In genomic region chr3:171607452-171607851, GRCh38 we compare ENCODE assay signal across 25 cellular contexts.
DNase-seq lines count a peak whose midpoint lies in the region; ATAC-seq, FAIRE-seq and TF ChIP-seq lines count a peak whose summit lies in the region.
"Had no signal": no experiment of that assay in that cellular context is flagged by ENCODE, and none has a peak within 500 bp of the region (broad histone marks: within the 10 kb centered on the region; RNA-seq: fewer than 3 reads in every experiment).

No MANE protein-coding gene starts in this region.

- TF ChIP-seq EP300 in HepG2 (IDR thresholded peaks at IDR 0.05; ENCODE audit: low read depth in 2 of 2, low read length in 2 of 2) (no peak), HepG2 (CRISPR knock-in tag; IDR thresholded peaks at IDR 0.05; ENCODE audit: borderline replicate concordance) (no peak), K562 (IDR thresholded peaks at IDR 0.05; ENCODE audit: low read length) (no peak)

- no peak for TF ChIP-seq RAD21 in HepG2 (CRISPR knock-in tag; IDR thresholded peaks at IDR 0.05)
- no peak for TF ChIP-seq RAD21 in K562 (CRISPR knock-in tag; conservative IDR thresholded peaks at IDR 0.05 in 1 of 2, IDR thresholded peaks at IDR 0.05 in 1 of 2)

- no peaks in the 10 kb centered on the region for H3K4me1 ChIP-seq in HepG2 (ENCODE audit: insufficient read depth, low read length)
- H3K4me1 ChIP-seq in right lobe of liver = no peaks in the 10 kb centered on the region
- H3K4me1 ChIP-seq in K562 (replicated peaks in 1 of 2; ENCODE audit: control insufficient read depth in 2 of 2, insufficient read depth in 2 of 2, low read length in 2 of 2) = peaks cover 0 to 4% of the 10 kb centered on the region in 2 experiments; a peak in 1 of 5 replicates
- peaks cover 0 to 4% of the 10 kb centered on the region in 2 donors for H3K4me1 ChIP-seq in kidney (ENCODE audit: control insufficient read depth in 1 of 2, insufficient read depth in 1 of 2, low read depth in 1 of 2, low read length in 2 of 2)
- H3K4me1 ChIP-seq: BE2C, BLaER1 had no signal

- H3K9me1 ChIP-seq in K562 (ENCODE audit: control insufficient read depth, insufficient read depth, low read length) = no peaks in the 10 kb centered on the region

- H3K27ac ChIP-seq in HepG2 (ENCODE audit: extremely low read length, insufficient read depth, low read length) = no peak overlapping the region
- H3K27ac ChIP-seq in right lobe of liver = no peak overlapping the region
- H3K27ac ChIP-seq in K562 (ENCODE audit: extremely low read depth, low read depth, low read length) = no peak overlapping the region
- H3K27ac ChIP-seq in kidney (ENCODE audit: low read depth in 2 of 2, low read length in 2 of 2) = no peak overlapping the region
- H3K27ac ChIP-seq: 22Rv1, BLaER1 had no signal

- FAIRE-seq in HepG2 (lab: Jason Lieb, UNC) = no peak
- FAIRE-seq in K562 (lab: Jason Lieb, UNC) = no peak
- FAIRE-seq in kidney (lab: Jason Lieb, UNC) = peak; percentile 11
- FAIRE-seq: GM12878, GM12892, GM18507 had no signal

- no peak for ATAC-seq in HepG2
- no peak for ATAC-seq in right lobe of liver
- ATAC-seq in K562 = no peak
- no peak for ATAC-seq in HG02840 (IDR thresholded peaks at IDR 0.05; ENCODE audit: low FRiP score, unreplicated experiment)
- ATAC-seq: GM12878 had no signal

- H3K9ac ChIP-seq in HepG2 (ENCODE audit: insufficient read depth, low read depth, low read length) = no peak overlapping the region
- no peak overlapping the region for H3K9ac ChIP-seq in K562 (ENCODE audit: insufficient read depth in 1 of 2, low read depth in 2 of 2, low read length in 2 of 2)
- no peak overlapping the region for H3K9ac ChIP-seq in kidney (ENCODE audit: low read length in 2 of 2)
- H3K9ac ChIP-seq: BLaER1 had no signal

- H4K20me1 ChIP-seq in HepG2 (ENCODE audit: insufficient read depth, low read length) (0 out of 2 replicates have a peak, but pooled peaks cover 3% of the 10 kb centered on the region), K562 (replicated peaks; ENCODE audit: control insufficient read depth, insufficient read depth, low read length) (no peaks in the 10 kb centered on the region)
- H4K20me1 ChIP-seq: BLaER1 had no signal

- H3K4me2 ChIP-seq in HepG2 (ENCODE audit: low read depth, low read length) (no peak overlapping the region), K562 (ENCODE audit: insufficient read depth, low read length) (no peak overlapping the region)
- H3K4me2 ChIP-seq: BLaER1 had no signal

- H3K27me3 ChIP-seq in HepG2 (ENCODE audit: control insufficient read depth in 1 of 2, insufficient read depth in 2 of 2, low read length in 2 of 2) (no peaks in the 10 kb centered on the region), right lobe of liver (no peaks in the 10 kb centered on the region), K562 (ENCODE audit: control insufficient read depth in 2 of 2, insufficient read depth in 2 of 2, low read length in 2 of 2) (no peaks in the 10 kb centered on the region)
- H3K27me3 ChIP-seq: BE2C, BLaER1 had no signal

- TF ChIP-seq POLR2A in HepG2 (IDR thresholded peaks at IDR 0.05; ENCODE audit: insufficient read depth in 1 of 2, low read depth in 2 of 2, low read length in 2 of 2) = no peak
- no peak for TF ChIP-seq POLR2A in right lobe of liver (IDR thresholded peaks at IDR 0.05)
- no peak for TF ChIP-seq POLR2A in K562 (conservative IDR thresholded peaks at IDR 0.05)

- TF ChIP-seq CTCF in HepG2 (CRISPR knock-in tag; IDR thresholded peaks at IDR 0.05) (no peak), right lobe of liver (IDR thresholded peaks at IDR 0.05) (no peak), K562 (IDR thresholded peaks at IDR 0.05 in 2 of 3, conservative IDR thresholded peaks at IDR 0.05 in 1 of 3; ENCODE audit: insufficient read depth in 2 of 3, low read depth in 1 of 3, low read length in 3 of 3) (no peak), kidney (IDR thresholded peaks at IDR 0.05; ENCODE audit: borderline replicate concordance, extremely low read depth, insufficient read depth) (no peak)

- no peak overlapping the region for H3K4me3 ChIP-seq in HepG2 (replicated peaks in 1 of 3; ENCODE audit: insufficient read depth in 1 of 3, low read depth in 2 of 3, low read length in 3 of 3)
- no peak overlapping the region for H3K4me3 ChIP-seq in right lobe of liver
- H3K4me3 ChIP-seq in K562 = no peak overlapping the region
- H3K4me3 ChIP-seq in kidney (ENCODE audit: low read length in 2 of 2) = no peak overlapping the region
- H3K4me3 ChIP-seq: BLaER1, GM12878 had no signal

- H3K79me2 ChIP-seq in HepG2 (ENCODE audit: insufficient read depth, low read length) (no peaks in the 10 kb centered on the region), K562 (ENCODE audit: control insufficient read depth, insufficient read depth, low read length) (no peaks in the 10 kb centered on the region)

- 95% methylated on average over 1 of the region's 1 CpG for WGBS in HepG2 (ENCODE audit: low lambda C conversion rate)
- 88% methylated on average over 1 of the region's 1 CpG for WGBS in right lobe of liver (ENCODE audit: insufficient coverage, low coverage, low lambda C conversion rate, missing lambda C conversion rate)
- 88% methylated on average over 1 of the region's 1 CpG for WGBS in K562 (ENCODE audit: insufficient coverage, low coverage, missing lambda C conversion rate)

- H3K36me3 ChIP-seq in HepG2 (replicated peaks in 1 of 2; ENCODE audit: control insufficient read depth in 1 of 2, insufficient read depth in 2 of 2, low read length in 2 of 2) (peaks cover 17 to 67% of the 10 kb centered on the region in 2 experiments), right lobe of liver (peaks cover 0 to 33% (median 5%) of the 10 kb centered on the region in 4 donors), K562 (ENCODE audit: control insufficient read depth, insufficient read depth, low read length) (peaks cover 5% of the 10 kb centered on the region; the same call in 1 of the 3 replicates), kidney (ENCODE audit: control insufficient read depth in 1 of 2, insufficient read depth in 2 of 2, low read length in 2 of 2) (peaks cover 0 to 4% of the 10 kb centered on the region in 2 donors)
- H3K36me3 ChIP-seq: BE2C, BLaER1 had no signal

- DNase-seq in HepG2 (ENCODE audit: low spot score) (no peak), right lobe of liver (no peak), K562 (ENCODE audit: extremely low read depth in 1 of 4, low spot score in 3 of 4) (no peak), kidney (no peak), NOMO-1 treated with DMSO at 0.1 percent for 48 hours (lab: John Stamatoyannopoulos, UW; ENCODE audit: unreplicated experiment) (no peak)
- DNase-seq: ACHN; BE2C; C1 segment of cervical spinal cord; CD4-positive, alpha-beta memory T cell; CD4-positive, CD25-positive, alpha-beta regulatory T cell; CD8-positive, alpha-beta memory T cell; COR-L47; DMS 273 treated with DMSO at 0.1 percent for 48 hours; DMS153; DMS53; DMS79; DND-41; EL; GDM1 had no signal

- CTCF ChIA-PET in HepG2 (lab: Yijun Ruan, JAX; ENCODE audit: low intra/inter-chr PET ratio, low total read pairs) = no interaction called here
- CTCF ChIA-PET in K562 (lab: Yijun Ruan, JAX; ENCODE audit: low intra/inter-chr PET ratio) = no interaction called here

- in situ Hi-C loops in HepG2 (cut with HindIII; ENCODE audit: extremely low pct_ligation_motif_present, low pct_unique_long_range_greater_than_20kb) = no loop called here
- in situ Hi-C loops in K562 (cut with MboI) = no loop called here

- POLR2A ChIA-PET in HepG2 (lab: Yijun Ruan, JAX) (no interaction called here), K562 (lab: Yijun Ruan, JAX) (no interaction called here)

- BruUV-seq in HepG2 (replicated peaks; lab: Mats Ljungman, UMichigan) (no TSS peak), K562 (replicated peaks; lab: Mats Ljungman, UMichigan) (no TSS peak)

- H3K9me3 ChIP-seq in HepG2 (ENCODE audit: low read length) (no peaks in the 10 kb centered on the region), right lobe of liver (no peaks in the 10 kb centered on the region), K562 (replicated peaks; ENCODE audit: control insufficient read depth, insufficient read depth, low read depth, low read length) (no peaks in the 10 kb centered on the region), kidney (ENCODE audit: control insufficient read depth in 1 of 2, low read length in 2 of 2) (no peaks in the 10 kb centered on the region)
- H3K9me3 ChIP-seq: BE2C, BLaER1 had no signal

- intact Hi-C loops in HepG2 (cut with micrococcal nuclease; ENCODE audit: unreplicated experiment) (no loop called here), right lobe of liver (cut with DNase I) (no loop called here), K562 (cut with micrococcal nuclease) (loop anchor here (10.0 kb wide), 1 partner anchor 643 kb away; no protein-coding TSS in a partner anchor), kidney (cut with DNase I) (no loop called here)

- H2AFZ ChIP-seq in HepG2 (ENCODE audit: low read length) (no peak overlapping the region), K562 (ENCODE audit: low read depth, low read length) (no peak overlapping the region)

TF ChIP-seq in HepG2, 621 proteins besides CTCF, POLR2A, EP300 and RAD21:
- peak; percentile 91 for TF ChIP-seq MAFF (IDR thresholded peaks at IDR 0.05; ENCODE audit: low read depth, low read length)
- peak; percentile 78 to 95 for TF ChIP-seq MAFK (conservative IDR thresholded peaks at IDR 0.05 in 1 of 2, IDR thresholded peaks at IDR 0.05 in 1 of 2; ENCODE audit: low read length in 2 of 2)
- TF ChIP-seq FOXK1 (CRISPR knock-in tag; IDR thresholded peaks at IDR 0.05; ENCODE audit: borderline replicate concordance, low read depth) = no peak
- TF ChIP-seq NFKB2 (CRISPR knock-in tag; IDR thresholded peaks at IDR 0.05; ENCODE audit: borderline replicate concordance) = no peak
- no peak for TF ChIP-seq KAT2B (IDR thresholded peaks at IDR 0.05; ENCODE audit: borderline replicate concordance, low read depth, low read length)
- no peak for TF ChIP-seq ZBTB3 (CRISPR knock-in tag; IDR thresholded peaks at IDR 0.05; ENCODE audit: borderline replicate concordance, low read depth)

TF ChIP-seq in K562, 482 proteins besides CTCF, POLR2A, EP300 and RAD21 (continues in another document):
- peak; percentile 96 for TF ChIP-seq ZNF316 (IDR thresholded peaks at IDR 0.05)
- TF ChIP-seq MAFF (IDR thresholded peaks at IDR 0.05; ENCODE audit: low read length) = peak; percentile 83
- TF ChIP-seq C11orf30 (IDR thresholded peaks at IDR 0.05; ENCODE audit: low read depth) = peak; percentile 90
- no peak for TF ChIP-seq MAX (CRISPR knock-in tag; IDR thresholded peaks at IDR 0.05)
- no peak for TF ChIP-seq KLF13 (tag; IDR thresholded peaks at IDR 0.05; ENCODE audit: borderline replicate concordance, low read depth)
- no peak for TF ChIP-seq ZNF324 (CRISPR knock-in tag; IDR thresholded peaks at IDR 0.05)
- TF ChIP-seq ZBTB1 (CRISPR knock-in tag; IDR thresholded peaks at IDR 0.05; ENCODE audit: borderline replicate concordance, low read depth) = no peak
- peak; percentile 76; the same call in 1 of the 2 replicates for TF ChIP-seq MAFK (IDR thresholded peaks at IDR 0.05; ENCODE audit: low read length)
- no peak for TF ChIP-seq TEAD2 (tag; IDR thresholded peaks at IDR 0.05)
- no peak for TF ChIP-seq CCAR2 (IDR thresholded peaks at IDR 0.05; ENCODE audit: low read depth, low read length)

Comparison
In these comparisons a context has a peak if more than half of its experiments do, and no peak if none do; other contexts are left out.
1. Of the 241 proteins assayed by ChIP-seq in both HepG2 and K562: peak only in HepG2: none; only in K562: MAFG; in both: MAFF and MAFK; in neither: 238.